ENCODE assay signal across 1 cellular context in genomic region chr3:4493008-4493930, GRCh38.
TF ChIP-seq lines count a peak whose summit lies in the region.

Gene ITPR1 (plus strand): TSS chr3:4493348. CDS start chr3:4516492, 23,144 bp downstream.

TF ChIP-seq in HepG2, 621 proteins besides CTCF, POLR2A, EP300 and RAD21 (continued from another document and continues in another):
- peak; percentile 39; the same call in 1 of the 2 replicates for TF ChIP-seq GMEB2 (CRISPR knock-in tag; IDR thresholded peaks at IDR 0.05; ENCODE audit: low read depth)
- TF ChIP-seq HMG20A (CRISPR knock-in tag; IDR thresholded peaks at IDR 0.05; ENCODE audit: borderline replicate concordance): 0 out of 2 replicates have a peak, but pooled peaks have one; percentile 11
- TF ChIP-seq ZNF513 (CRISPR knock-in tag; conservative IDR thresholded peaks at IDR 0.05): no peak
- no peak for TF ChIP-seq ZFP37 (CRISPR knock-in tag; IDR thresholded peaks at IDR 0.05; ENCODE audit: borderline replicate concordance)
- TF ChIP-seq HIC2 (CRISPR knock-in tag; IDR thresholded peaks at IDR 0.05; ENCODE audit: low read depth): peak; percentile 29; the same call in 1 of the 2 replicates
- TF ChIP-seq ZNF563 (CRISPR knock-in tag; IDR thresholded peaks at IDR 0.05): peak; percentile 83
- no peak for TF ChIP-seq CHD2 (IDR thresholded peaks at IDR 0.05; ENCODE audit: low read depth, low read length)
- TF ChIP-seq ZNF138 (CRISPR knock-in tag; IDR thresholded peaks at IDR 0.05; ENCODE audit: low read depth): 0 out of 2 replicates have a peak, but pooled peaks have one; percentile 19
- TF ChIP-seq THRA (CRISPR knock-in tag; IDR thresholded peaks at IDR 0.05; ENCODE audit: borderline replicate concordance): no peak
- no peak; the same call in 1 of the 2 replicates for TF ChIP-seq PRDM10 (CRISPR knock-in tag; IDR thresholded peaks at IDR 0.05; ENCODE audit: low read depth)
- TF ChIP-seq ZNF75D (CRISPR knock-in tag; IDR thresholded peaks at IDR 0.05; ENCODE audit: borderline replicate concordance): no peak
- TF ChIP-seq CEBPG (CRISPR knock-in tag; IDR thresholded peaks at IDR 0.05): peak; percentile 4; the same call in 1 of the 2 replicates
- TF ChIP-seq HOXA5 (CRISPR knock-in tag; IDR thresholded peaks at IDR 0.05): peak; percentile 70; the same call in 1 of the 2 replicates
- TF ChIP-seq ASH2L (IDR thresholded peaks at IDR 0.05; ENCODE audit: insufficient read length, low read depth, low read length): peak; percentile 49
- no peak; the same call in 1 of the 2 replicates for TF ChIP-seq ZFP1 (CRISPR knock-in tag; IDR thresholded peaks at IDR 0.05)
- 0 out of 2 replicates have a peak, but pooled peaks have one; percentile 44 for TF ChIP-seq SOX5 (CRISPR knock-in tag; IDR thresholded peaks at IDR 0.05; ENCODE audit: borderline replicate concordance)
- no peak for TF ChIP-seq CBX1 (IDR thresholded peaks at IDR 0.05; ENCODE audit: low read depth)
- 0 out of 2 replicates have a peak, but pooled peaks have one; percentile 25 for TF ChIP-seq ZNF614 (CRISPR knock-in tag; IDR thresholded peaks at IDR 0.05; ENCODE audit: borderline replicate concordance)
- no peak for TF ChIP-seq TP53 (CRISPR knock-in tag; conservative IDR thresholded peaks at IDR 0.05)
- TF ChIP-seq ZNF569 (CRISPR knock-in tag; IDR thresholded peaks at IDR 0.05; ENCODE audit: borderline replicate concordance): no peak
- TF ChIP-seq SMARCC2 (IDR thresholded peaks at IDR 0.05): no peak
- 0 out of 2 replicates have a peak, but pooled peaks have one; percentile 14 for TF ChIP-seq PRDM15 (CRISPR knock-in tag; IDR thresholded peaks at IDR 0.05)
- no peak; the same call in 1 of the 2 replicates for TF ChIP-seq THYN1 (CRISPR knock-in tag; IDR thresholded peaks at IDR 0.05; ENCODE audit: borderline replicate concordance, low read depth)
- TF ChIP-seq AHDC1 (CRISPR knock-in tag; IDR thresholded peaks at IDR 0.05; ENCODE audit: borderline replicate concordance): no peak
- TF ChIP-seq RAD51 (IDR thresholded peaks at IDR 0.05; ENCODE audit: borderline replicate concordance): no peak
- TF ChIP-seq DNMT3B (CRISPR knock-in tag; conservative IDR thresholded peaks at IDR 0.05): peak; percentile 90; the same call in 1 of the 2 replicates
- no peak; the same call in none of the 2 replicates for TF ChIP-seq MEIS2 (CRISPR knock-in tag; IDR thresholded peaks at IDR 0.05)
- TF ChIP-seq RFXAP (CRISPR knock-in tag; IDR thresholded peaks at IDR 0.05; ENCODE audit: borderline replicate concordance): peak; percentile 49; the same call in 1 of the 2 replicates
- no peak for TF ChIP-seq PLSCR1 (CRISPR knock-in tag; IDR thresholded peaks at IDR 0.05; ENCODE audit: borderline replicate concordance)
- TF ChIP-seq ZSCAN31 (CRISPR knock-in tag; IDR thresholded peaks at IDR 0.05; ENCODE audit: low read depth): peak; percentile 69; the same call in 1 of the 2 replicates
- TF ChIP-seq NFYB (CRISPR knock-in tag; IDR thresholded peaks at IDR 0.05): no peak
- TF ChIP-seq ZNF382 (CRISPR knock-in tag; IDR thresholded peaks at IDR 0.05; ENCODE audit: borderline replicate concordance): no peak
- peak; percentile 49; the same call in 1 of the 2 replicates for TF ChIP-seq SMAD9 (CRISPR knock-in tag; IDR thresholded peaks at IDR 0.05)
- peak; percentile 36; the same call in 1 of the 2 replicates for TF ChIP-seq KAT7 (CRISPR knock-in tag; IDR thresholded peaks at IDR 0.05; ENCODE audit: borderline replicate concordance)
- TF ChIP-seq ZKSCAN8 (CRISPR knock-in tag; IDR thresholded peaks at IDR 0.05; ENCODE audit: borderline replicate concordance): peak; percentile 56; the same call in 1 of the 2 replicates
- no peak; the same call in none of the 2 replicates for TF ChIP-seq FOXA3 (CRISPR knock-in tag; IDR thresholded peaks at IDR 0.05)
- TF ChIP-seq RFX5 (IDR thresholded peaks at IDR 0.05; ENCODE audit: low read depth, low read length): no peak
